Comparison of ENCODE assay signal across 22 cellular contexts in the genomic region with DNA sequence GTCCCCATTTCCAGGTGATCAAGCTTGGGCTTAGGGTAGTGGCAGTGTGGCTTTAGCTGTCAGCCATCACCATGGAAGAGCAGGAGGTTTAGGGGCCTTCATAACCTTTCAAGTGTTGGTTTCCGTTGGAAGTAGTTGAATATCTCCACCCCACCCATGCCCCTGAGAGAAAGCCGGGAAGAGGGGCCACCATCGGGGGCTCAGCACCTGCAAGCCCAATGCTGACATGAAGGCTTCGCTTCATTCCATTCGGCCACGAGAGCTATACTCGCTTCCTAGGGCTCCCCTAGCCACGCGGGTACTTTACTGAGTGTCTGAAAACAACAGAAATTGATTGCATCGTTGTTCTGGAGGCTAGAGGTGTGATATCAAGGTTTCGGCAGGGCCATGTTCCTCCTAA.
"Had no signal": no experiment of that assay in that cellular context is flagged by ENCODE, and none has a peak within 500 bp of the region (broad histone marks: within the 10 kb centered on the region; RNA-seq: fewer than 3 reads in every experiment).

No MANE protein-coding gene starts in this region.

- H3K27me3 ChIP-seq: heart left ventricle, neutrophil, spleen, stomach, transverse colon, vagina had no signal

- H3K36me3 ChIP-seq: heart left ventricle, lower lobe of right lung, neutrophil, spleen, stomach, thoracic aorta, transverse colon, vagina had no signal

- DNase-seq: effector memory CD4-positive, alpha-beta T cell; hypothalamus; kidney glomerular epithelial cell; lower lobe of right lung; naive B cell; nephron progenitor cell; psoas muscle; retina; spleen; stimulated activated CD4-positive, alpha-beta T cell treated with anti-CD3 and anti-CD28 coated beads, Interleukin-15, amount 100 ng/mL, for 24 hours; stimulated activated CD4-positive, alpha-beta T cell treated with anti-CD3 and anti-CD28 coated beads, Interleukin-1b, Interleukin-23, amount 100 ng/mL, for 48 hours; stimulated activated CD4-positive, alpha-beta T cell treated with anti-CD3 and anti-CD28 coated beads, Interleukin-4, amount 100 ng/mL, for 24 hours; stimulated activated naive CD4-positive, alpha-beta T cell; stomach; substantia nigra; transverse colon had no signal

- ATAC-seq: esophagus mucosa, heart left ventricle, lower lobe of right lung, psoas muscle, sciatic nerve had no signal

- H3K9me3 ChIP-seq: heart left ventricle, lower lobe of right lung, neutrophil, psoas muscle, spleen, stomach, thoracic aorta, transverse colon, vagina had no signal

- H3K4me3 ChIP-seq: heart left ventricle, lower lobe of right lung, psoas muscle, spleen, stomach, thoracic aorta, transverse colon, vagina had no signal

- H3K27ac ChIP-seq: heart left ventricle, lower lobe of right lung, neutrophil, psoas muscle, spleen, stomach, thoracic aorta, transverse colon, vagina had no signal
